In genomic region chr6:35473075-35473848, GRCh38 we compare ENCODE assay signal across 1 cellular context.
TF ChIP-seq lines count a peak whose summit lies in the region.

No MANE protein-coding gene starts in this region.

TF ChIP-seq in GM23338, 12 proteins besides CTCF, POLR2A, EP300 and RAD21 (continued from another document):
- no peak for TF ChIP-seq ZNF462 (CRISPR knock-in tag; IDR thresholded peaks at IDR 0.05)
